In the genomic region with DNA sequence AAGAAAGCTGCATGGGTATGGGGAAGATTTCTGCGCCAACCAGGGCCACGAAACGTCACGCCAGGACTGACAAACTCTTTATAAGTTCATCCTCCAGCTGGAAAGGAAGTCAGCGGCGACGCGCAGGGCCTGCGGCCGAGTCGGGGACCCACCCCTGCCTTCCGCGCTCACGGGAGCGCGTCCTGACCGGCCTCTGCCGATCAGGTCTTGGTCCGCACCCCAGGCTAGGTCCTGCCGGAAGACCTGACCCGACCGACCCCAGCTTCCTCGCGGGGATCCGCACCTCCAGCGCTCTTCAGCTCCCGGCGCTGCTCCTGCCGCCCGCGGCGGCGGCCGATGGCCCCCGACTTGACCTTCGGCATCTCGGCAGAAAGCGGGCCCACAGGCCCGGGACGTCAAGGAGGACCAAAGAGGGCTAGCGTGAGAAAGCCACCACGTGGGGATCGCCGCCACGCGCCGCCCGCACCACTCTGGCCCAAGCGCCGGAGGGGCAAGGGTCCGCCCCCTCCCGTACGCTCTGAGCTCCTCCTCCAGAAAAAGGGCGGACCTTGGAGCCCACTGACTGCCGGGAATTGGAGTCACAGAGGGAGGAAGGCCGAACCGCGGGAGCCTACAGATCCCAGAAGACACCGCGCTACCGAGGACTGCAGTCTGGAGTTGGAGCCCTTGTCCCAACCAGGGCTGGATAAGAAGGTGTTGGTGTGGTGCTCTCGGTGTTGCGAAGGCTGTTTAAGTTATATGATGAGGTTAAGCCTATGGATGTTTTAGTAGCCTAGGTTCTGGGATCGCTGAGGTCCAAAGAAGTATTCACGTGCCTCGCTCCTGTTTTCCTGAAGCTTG, we compare ENCODE assay signal across 8 cellular contexts. TPM values are rescaled to one million over a fixed set of nuclear protein-coding genes. Genes with fewer than 3 reads are reported as not detected.
A peak's percentile ranks its signal among the peaks of the same experiment; 100 is the strongest.
DNase-seq lines count a peak whose midpoint lies in the region; TF ChIP-seq lines count a peak whose summit lies in the region.

Gene DIMT1, minus strand, starts transcription at position 495 of the 840 bp plus-strand sequence. Its CDS starts 133 bp downstream, at position 362.

- H3K4me1 Mint-ChIP-seq in H9 (peaks cover 18 to 20% of the 10 kb centered on the region in 2 experiments), nephron (peaks cover 19% of the 10 kb centered on the region)
- peaks cover 32% of the 10 kb centered on the region for H3K4me1 Mint-ChIP-seq in stimulated activated naive CD8-positive, alpha-beta T cell treated with anti-CD3 and anti-CD28 coated beads, Interleukin-15, Interleukin-2, amounts not matched to agents 100 ng/mL and 50 ng/mL, for 24 hours (ENCODE audit: low read depth)

- H3K27ac Mint-ChIP-seq in H9 (peak within 1 kb of the TSS; percentile 100), nephron (peak within 1 kb of the TSS; percentile 100)
- peak within 1 kb of the TSS; percentile 91 for H3K27ac Mint-ChIP-seq in stimulated activated naive CD8-positive, alpha-beta T cell treated with anti-CD3 and anti-CD28 coated beads, Interleukin-15, Interleukin-2, amounts not matched to agents 100 ng/mL and 50 ng/mL, for 24 hours

- H3K23ac ChIP-seq in H9 (ENCODE audit: insufficient read length, low read depth, low read length): no peak within 1 kb of the TSS

- peak within 1 kb of the TSS; percentile 71 for H3K18ac ChIP-seq in H9 (ENCODE audit: insufficient read length, low read depth, low read length)

- H3K27me3 ChIP-seq in H9 (ENCODE audit: insufficient read depth, low read length) (no peaks in the 10 kb centered on the region), MG63 (no peaks in the 10 kb centered on the region)

- H3K4me2 ChIP-seq in H9 (ENCODE audit: insufficient read depth, insufficient read length, low read length): peak within 1 kb of the TSS; percentile 60

- no peak within 1 kb of the TSS for H2BK120ac ChIP-seq in H9 (ENCODE audit: low read depth, low read length, poor library complexity, severe bottlenecking)

- H3K27ac ChIP-seq in H9 (ENCODE audit: insufficient read length, low read depth, low read length): peak within 1 kb of the TSS; percentile 44

- H3K36me3 ChIP-seq in MG63: peaks cover 33% of the 10 kb centered on the region

- H3K4me3 Mint-ChIP-seq in H9 (peak within 1 kb of the TSS; percentile 92 to 97), nephron (peak within 1 kb of the TSS; percentile 96 to 98 (median 97))
- peak within 1 kb of the TSS; percentile 90 for H3K4me3 Mint-ChIP-seq in stimulated activated naive CD8-positive, alpha-beta T cell treated with anti-CD3 and anti-CD28 coated beads, Interleukin-15, Interleukin-2, amounts not matched to agents 100 ng/mL and 50 ng/mL, for 24 hours

- H3K27me3 Mint-ChIP-seq in H9 (ENCODE audit: low read depth): peaks cover 1% of the 10 kb centered on the region; the same call in 1 of the 2 replicates
- H3K27me3 Mint-ChIP-seq in nephron (ENCODE audit: low read depth): no peaks in the 10 kb centered on the region
- no peaks in the 10 kb centered on the region for H3K27me3 Mint-ChIP-seq in stimulated activated naive CD8-positive, alpha-beta T cell treated with anti-CD3 and anti-CD28 coated beads, Interleukin-15, Interleukin-2, amounts not matched to agents 100 ng/mL and 50 ng/mL, for 24 hours

- no peak within 1 kb of the TSS for H2BK20ac ChIP-seq in H9 (ENCODE audit: low read depth, low read length, poor library complexity, severe bottlenecking)

- peaks cover 0 to 3% of the 10 kb centered on the region in 2 experiments; a peak in 3 of 5 replicates for H3K9me3 Mint-ChIP-seq in H9
- no peaks in the 10 kb centered on the region for H3K9me3 Mint-ChIP-seq in nephron
- no peaks in the 10 kb centered on the region for H3K9me3 Mint-ChIP-seq in stimulated activated naive CD8-positive, alpha-beta T cell treated with anti-CD3 and anti-CD28 coated beads, Interleukin-15, Interleukin-2, amounts not matched to agents 100 ng/mL and 50 ng/mL, for 24 hours

- no peaks in the 10 kb centered on the region for H3K4me1 ChIP-seq in H9 (ENCODE audit: insufficient read depth, low read length)

- H2AFZ ChIP-seq in H9 (ENCODE audit: low read length): peak within 1 kb of the TSS; percentile 82

- peak within 1 kb of the TSS; percentile 91 for H3K9ac ChIP-seq in H9 (ENCODE audit: extremely low read depth, insufficient read length, low read length)

- no peaks in the 10 kb centered on the region for H3K9me3 ChIP-seq in H9 (ENCODE audit: control insufficient read depth, low read depth, low read length)
- no peaks in the 10 kb centered on the region for H3K9me3 ChIP-seq in MG63

- H3K23me2 ChIP-seq in H9 (ENCODE audit: insufficient read length, low read depth, low read length, poor library complexity, severe bottlenecking): peaks cover 7% of the 10 kb centered on the region

- H3K14ac ChIP-seq in H9 (ENCODE audit: insufficient read depth, low read length): peak within 1 kb of the TSS; percentile 74

- DNase-seq in ELR (ENCODE audit: low read depth) (peak; percentile 99), H9 (peak; percentile 97), MG63 (peak; percentile 96), SHP77 treated with DMSO at 0.1 percent for 48 hours (lab: John Stamatoyannopoulos, UW) (peak; percentile 82), fibroblast of the aortic adventitia (ENCODE audit: low read depth) (peak; percentile 97)
- DNase-seq in activated effector memory CD4-positive, alpha-beta T cell treated with anti-CD3 and anti-CD28 coated beads, Interleukin-2, amount 50 U/mL, for 16 hours: peak; percentile 97

- H3K79me1 ChIP-seq in H9 (ENCODE audit: insufficient read depth, low read depth, low read length, poor library complexity, severe bottlenecking): no peaks in the 10 kb centered on the region

- no peak for TF ChIP-seq CTCF in H9 (conservative IDR thresholded peaks at IDR 0.05)
- no peak for TF ChIP-seq CTCF in fibroblast of the aortic adventitia (IDR thresholded peaks at IDR 0.05; ENCODE audit: insufficient read depth, low read length)
- no peak for TF ChIP-seq CTCF in nephron (IDR thresholded peaks at IDR 0.05; ENCODE audit: unreplicated experiment in 3 of 3)

- H3T11ph ChIP-seq in H9 (ENCODE audit: low read length): no peak within 1 kb of the TSS

- no peak within 1 kb of the TSS for H2AK5ac ChIP-seq in H9 (ENCODE audit: insufficient read length, low read length)

- H4K8ac ChIP-seq in H9 (replicated peaks; ENCODE audit: insufficient read length, low read depth, low read length): no peak within 1 kb of the TSS

- no peak within 1 kb of the TSS for H3K56ac ChIP-seq in H9 (ENCODE audit: insufficient read length, low read depth, low read length)

- no CpG with 5 or more reads among the region's 66 CpGs for WGBS in H9 (ENCODE audit: extremely low coverage, insufficient read length, low lambda C conversion rate)

- H4K20me1 ChIP-seq in H9 (ENCODE audit: control insufficient read depth, insufficient read depth, insufficient read length): no peaks in the 10 kb centered on the region

- no peak within 1 kb of the TSS for H4K91ac ChIP-seq in H9 (ENCODE audit: insufficient read length, low read depth, low read length)

- no peak within 1 kb of the TSS for H2BK15ac ChIP-seq in H9 (ENCODE audit: low read depth, low read length)

- H2BK12ac ChIP-seq in H9 (ENCODE audit: insufficient read length, low read depth, low read length): no peak within 1 kb of the TSS

- H3K4me3 ChIP-seq in MG63: peak within 1 kb of the TSS; percentile 93
- H3K4me3 ChIP-seq in fibroblast of the aortic adventitia (ENCODE audit: low read depth, low read length): peak within 1 kb of the TSS; percentile 89

- H3K79me2 ChIP-seq in H9 (ENCODE audit: insufficient read depth, low read length): no peaks in the 10 kb centered on the region

- H4K5ac ChIP-seq in H9 (ENCODE audit: insufficient read length, low read depth, low read length): no peak within 1 kb of the TSS

- no peak within 1 kb of the TSS for H3K4ac ChIP-seq in H9 (ENCODE audit: low read depth, low read length)

- H3K36me3 Mint-ChIP-seq in H9 (ENCODE audit: insufficient read depth in 1 of 3, low read depth in 3 of 3) (peaks cover 5 to 24% (median 21%) of the 10 kb centered on the region in 3 experiments), nephron (ENCODE audit: low read depth) (peaks cover 19% of the 10 kb centered on the region)
- H3K36me3 Mint-ChIP-seq in stimulated activated naive CD8-positive, alpha-beta T cell treated with anti-CD3 and anti-CD28 coated beads, Interleukin-15, Interleukin-2, amounts not matched to agents 100 ng/mL and 50 ng/mL, for 24 hours (ENCODE audit: low read depth): peaks cover 34% of the 10 kb centered on the region

- no peak within 1 kb of the TSS for H2BK5ac ChIP-seq in H9 (ENCODE audit: insufficient read length, low read length)

RNA-seq across cellular contexts. Expression of gene DIMT1, which starts in this region (rescaled TPM):
- 35.5 and 36.0 TPM in 2 replicates for total RNA-seq in H9 (2021)
- 61.4 and 63.6 TPM in 2 replicates for total RNA-seq in MG63 (2014; rRNA removed; shearing (Covaris generic); ENCODE audit: low replicate concordance)
- total RNA-seq in fibroblast of the aortic adventitia (ENCODE audit: low replicate concordance): 15.0 and 32.7 TPM in 2 replicates

Comparison
In these comparisons a context has a peak if more than half of its experiments do, and no peak if none do; other contexts are left out.
1. Peak in every context shown above with its lines: DNase-seq, H3K4me3 ChIP-seq and H3K27ac ChIP-seq.